8 cellular contexts compared by ENCODE assay signal in the genomic region with DNA sequence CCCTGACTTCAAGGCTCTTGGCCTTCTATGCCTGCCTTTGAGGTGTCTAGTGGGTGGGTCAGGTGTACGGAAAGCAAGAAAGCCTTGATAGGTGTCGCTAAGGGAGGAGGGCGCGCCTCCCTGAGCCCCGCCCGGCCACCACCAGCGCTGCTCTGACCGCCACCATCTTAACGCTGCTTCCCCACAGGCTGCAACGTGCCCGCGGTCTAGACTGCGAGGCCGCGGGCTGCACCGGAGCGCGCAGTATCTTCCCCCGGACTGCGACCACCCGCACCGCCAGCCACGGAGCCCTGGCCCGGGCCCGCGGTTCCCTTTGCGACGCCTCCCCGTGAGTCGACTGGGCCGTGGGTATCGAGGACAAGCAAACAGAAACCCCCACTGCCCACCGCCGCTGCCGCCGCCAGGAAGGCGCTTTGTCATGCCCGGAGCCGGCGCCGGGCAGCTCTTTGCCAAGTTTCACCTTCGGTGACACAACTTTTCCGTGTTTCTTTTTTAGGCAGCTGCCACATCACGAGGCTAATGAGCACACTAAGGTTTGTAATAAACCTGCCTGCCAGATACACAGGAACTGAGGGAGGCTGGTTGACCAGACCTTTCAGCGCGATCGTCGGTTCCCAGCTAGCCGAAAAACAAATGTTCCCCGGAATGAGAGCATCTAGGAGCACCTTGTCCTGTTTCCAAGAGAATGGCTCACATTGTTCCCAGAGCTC.
DNase-seq lines count a peak whose midpoint lies in the region; TF ChIP-seq lines count a peak whose summit lies in the region.

No MANE protein-coding gene starts in this region.

- TF ChIP-seq CTCF in esophagus muscularis mucosa (IDR thresholded peaks at IDR 0.05) (no peak), nephron progenitor cell (IDR thresholded peaks at IDR 0.05) (no peak)

- no peaks in the 10 kb centered on the region for H3K36me3 Mint-ChIP-seq in nephron progenitor cell (ENCODE audit: low read depth)

- peaks cover 0 to 10% (median 2%) of the 10 kb centered on the region in 4 donors for H3K27me3 ChIP-seq in esophagus muscularis mucosa

- intact Hi-C loops in esophagus muscularis mucosa (cut with DNase I) = no loop called here

- 26% methylated on average over 21 of the region's 50 CpGs for WGBS in esophagus muscularis mucosa

- no peaks in the 10 kb centered on the region for H3K36me3 ChIP-seq in esophagus muscularis mucosa

- H3K27ac Mint-ChIP-seq in nephron progenitor cell = no peak overlapping the region

- H3K27me3 Mint-ChIP-seq in nephron progenitor cell (ENCODE audit: low read depth, poor library complexity) = peaks cover 79% of the 10 kb centered on the region

- no peaks in the 10 kb centered on the region for H3K9me3 ChIP-seq in esophagus muscularis mucosa

- no peak for TF ChIP-seq EP300 in esophagus muscularis mucosa (IDR thresholded peaks at IDR 0.05)

- H3K27ac ChIP-seq in esophagus muscularis mucosa (replicated peaks in 1 of 4) = peak overlapping the region; percentile 19 to 70 (median 66)
- no peak overlapping the region for H3K27ac ChIP-seq in caudate nucleus (ENCODE audit: low read depth, low read length)

- TF ChIP-seq POLR2A in esophagus muscularis mucosa (IDR thresholded peaks at IDR 0.05; ENCODE audit: low read depth) = no peak

- in situ Hi-C loops in KBM-7 (cut with MboI; ENCODE audit: low pct_unique_long_range_greater_than_20kb, low sequenced_read_pairs) = no loop called here

- H3K9me3 Mint-ChIP-seq in nephron progenitor cell = peaks cover 3% of the 10 kb centered on the region

- peak overlapping the region; percentile 76 for H3K4me3 Mint-ChIP-seq in nephron progenitor cell

- peaks cover 0 to 4% (median 0%) of the 10 kb centered on the region in 4 donors for H3K4me1 ChIP-seq in esophagus muscularis mucosa

- H3K4me3 ChIP-seq in esophagus muscularis mucosa = peak overlapping the region; percentile 48 to 63 (median 56)

- no peaks in the 10 kb centered on the region for H3K4me1 Mint-ChIP-seq in nephron progenitor cell

- peak; percentile 11 for DNase-seq in CD1c-positive myeloid dendritic cell (ENCODE audit: extremely low spot score)
- peak; percentile 61 for DNase-seq in KBM-7
- no peak for DNase-seq in esophagus muscularis mucosa (ENCODE audit: extremely low spot score)
- peak; percentile 51 for DNase-seq in nephron progenitor cell
- no peak for DNase-seq in glomerular visceral epithelial cell (ENCODE audit: extremely low spot score)
- DNase-seq in activated CD8-positive, alpha-beta memory T cell treated with anti-CD3 and anti-CD28 coated beads for 24 hours = no peak
- DNase-seq in caudate nucleus (lab: John Stamatoyannopoulos, UW) = no peak
- DNase-seq in foreskin melanocyte = no peak

Comparison
In these comparisons a context has a peak if more than half of its experiments do, and no peak if none do; other contexts are left out.
1. DNase-seq: peak in CD1c-positive myeloid dendritic cell (single experiment), KBM-7 (single experiment) and nephron progenitor cell (single experiment); none in esophagus muscularis mucosa (single experiment), glomerular visceral epithelial cell (single experiment), activated CD8-positive, alpha-beta memory T cell treated with anti-CD3 and anti-CD28 coated beads for 24 hours (single experiment), caudate nucleus (0 of 61) and foreskin melanocyte (single experiment).